Comparison of ENCODE assay signal across 12 cellular contexts in genomic region chr5:142303576-142303975, GRCh38.
"Had no signal": no experiment of that assay in that cellular context is flagged by ENCODE, and none has a peak within 500 bp of the region (broad histone marks: within the 10 kb centered on the region; RNA-seq: fewer than 3 reads in every experiment).

No MANE protein-coding gene starts in this region.

- H3K4me1 ChIP-seq: gastroesophageal sphincter had no signal

- H3K9me3 ChIP-seq: gastroesophageal sphincter, right atrium auricular region, stomach had no signal

- H3K4me3 ChIP-seq: gastroesophageal sphincter, right atrium auricular region, SK-N-MC, stomach had no signal

- H3K36me3 ChIP-seq: gastroesophageal sphincter, right atrium auricular region, stomach had no signal

- H3K27me3 ChIP-seq: gastroesophageal sphincter, right atrium auricular region, stomach had no signal

- H3K27ac ChIP-seq: gastroesophageal sphincter, right atrium auricular region, SK-N-MC, stomach, VCaP had no signal

- ATAC-seq: activated CD4-positive, alpha-beta T cell treated with anti-CD3 and anti-CD28 coated beads for 36 hours; activated CD8-positive, alpha-beta T cell treated with anti-CD3 and anti-CD28 coated beads for 36 hours; esophagus mucosa; gastroesophageal sphincter had no signal

- DNase-seq: activated CD4-positive, alpha-beta T cell treated with anti-CD3 and anti-CD28 coated beads for 36 hours; activated CD8-positive, alpha-beta memory T cell treated with anti-CD3 and anti-CD28 coated beads, Interleukin-2, amount 50 U/mL, for 48 hours; activated CD8-positive, alpha-beta T cell treated with anti-CD3 and anti-CD28 coated beads for 36 hours; activated naive CD8-positive, alpha-beta T cell treated with anti-CD3 and anti-CD28 coated beads, Interleukin-2, amount 10 ng/mL, durations not matched to agents 7 days and 5 days; mesenchymal stem cell; stomach; T-helper 1 cell had no signal
